Comparison of ENCODE assay signal across 7 cellular contexts in genomic region chr22:19855504-19856409, GRCh38. TPM values are rescaled to one million over a fixed set of nuclear protein-coding genes. Genes with fewer than 3 reads are reported as not detected.
DNase-seq lines count a peak whose midpoint lies in the region; ATAC-seq and TF ChIP-seq lines count a peak whose summit lies in the region.

No MANE protein-coding gene starts in this region.

- peak overlapping the region; percentile 70 to 100 (median 96) for H3K4me3 ChIP-seq in dorsolateral prefrontal cortex
- H3K4me3 ChIP-seq in lower lobe of right lung: peak overlapping the region; percentile 91

- H3K9me3 ChIP-seq in lower lobe of right lung: no peaks in the 10 kb centered on the region

- intact Hi-C loops in dorsolateral prefrontal cortex (cut with DNase I) (loop anchor here (5.0 to 10.0 kb wide), 3 partner anchors 87 to 267 kb away; partner anchors contain the start of genes COMT (in 1 of the 2), TANGO2 (in 1 of the 2) and TXNRD2 (in 1 of the 2)), lower lobe of right lung (cut with DNase I) (no loop called here)

- H3K27me3 ChIP-seq in dorsolateral prefrontal cortex (no peaks in the 10 kb centered on the region), lower lobe of right lung (ENCODE audit: low read depth) (no peaks in the 10 kb centered on the region)

- peak overlapping the region; percentile 59 to 98 (median 94) for H3K27ac ChIP-seq in dorsolateral prefrontal cortex
- peak overlapping the region; percentile 97 for H3K27ac ChIP-seq in lower lobe of right lung

- peak; percentile 41 for TF ChIP-seq POLR2A in GM15510 (IDR thresholded peaks at IDR 0.05; ENCODE audit: borderline replicate concordance, extremely low read depth, insufficient read length)

- ATAC-seq in HG02623 (IDR thresholded peaks at IDR 0.05; ENCODE audit: unreplicated experiment): peak; percentile 4
- ATAC-seq in lower lobe of right lung: peak; percentile 45 to 50

- peaks cover 45% of the 10 kb centered on the region for H3K4me1 ChIP-seq in lower lobe of right lung

- peak; percentile 57 for DNase-seq in NCI-H2029 treated with DMSO at 0.1 percent for 48 hours (lab: John Stamatoyannopoulos, UW)
- DNase-seq in activated CD4-positive, CD25-positive, alpha-beta regulatory T cell treated with anti-CD3 and anti-CD28 coated beads, Interleukin-2, amount 50 U/mL, for 72 hours: peak; percentile 64
- peak in 5 of 10 donors; percentile 24 to 56 (median 35) for DNase-seq in dorsolateral prefrontal cortex
- DNase-seq in lower lobe of right lung: peak; percentile 79
- DNase-seq in stimulated activated CD8-positive, alpha-beta memory T cell treated with anti-CD3 and anti-CD28 coated beads, Interleukin-12 subunit alpha, Interleukin-12 subunit beta, amount 100 ng/mL, for 4 hours (ENCODE audit: low read depth): peak; percentile 32

- H3K36me3 ChIP-seq in lower lobe of right lung: peaks cover 20% of the 10 kb centered on the region

- TF ChIP-seq CTCF in dorsolateral prefrontal cortex (IDR thresholded peaks at IDR 0.05 in 54 of 56, conservative IDR thresholded peaks at IDR 0.05 in 2 of 56; ENCODE audit: low read depth in 1 of 56, partially characterized antibody in 56 of 56): no peak
- TF ChIP-seq CTCF in lower lobe of right lung (IDR thresholded peaks at IDR 0.05): no peak

RNA-seq across cellular contexts. Expression of gene GNB1L, which starts 1.1 kb away (rescaled TPM):
- 10 to 100 TPM in 25 of 120 experiments, 1 to 10 TPM in 95; 4.8 to 17.5 (median 8.3) TPM for total RNA-seq in dorsolateral prefrontal cortex
- 6.0 TPM for total RNA-seq in lower lobe of right lung

RNA-seq across cellular contexts. Expression of gene RTL10, which starts 1.1 kb away (rescaled TPM):
- total RNA-seq in dorsolateral prefrontal cortex (10 to 100 TPM; 15.9 to 53.5 (median 30.1) TPM), lower lobe of right lung (24.3 TPM)
